Comparison of ENCODE assay signal across 15 cellular contexts in the genomic region with DNA sequence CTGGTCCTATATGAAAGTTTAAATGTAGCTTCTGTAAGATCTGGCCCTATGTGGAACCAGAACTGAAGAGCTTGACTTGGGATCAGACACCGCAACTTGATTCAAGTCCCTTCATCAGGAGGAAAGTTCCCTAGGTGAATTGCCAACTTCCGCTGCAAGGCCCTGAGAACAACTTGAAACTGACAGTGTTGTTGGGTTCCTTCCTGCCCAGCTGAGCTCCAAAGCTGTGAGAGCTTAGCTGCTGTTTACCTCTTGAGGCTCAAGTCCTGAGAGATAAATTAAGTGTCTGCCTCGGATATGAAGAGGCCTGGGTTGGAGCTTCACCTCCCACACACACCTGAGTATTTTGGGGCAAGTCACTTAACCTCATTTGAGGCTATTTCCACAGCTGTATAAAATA. TPM values are rescaled to one million over a fixed set of nuclear protein-coding genes. Genes with fewer than 3 reads are reported as not detected.
DNase-seq lines count a peak whose midpoint lies in the region; ATAC-seq and TF ChIP-seq lines count a peak whose summit lies in the region.
"Had no signal": no experiment of that assay in that cellular context is flagged by ENCODE, and none has a peak within 500 bp of the region (broad histone marks: within the 10 kb centered on the region; RNA-seq: fewer than 3 reads in every experiment).

No MANE protein-coding gene starts in this region.

- CTCF ChIA-PET in naive thymus-derived CD4-positive, alpha-beta T cell (lab: Charles Lee) = interaction anchor here (0.5 to 3.2 kb wide), 18 partner anchors 10 to 1469 kb away, joined by 3 to 23 read pairs (median 3); no protein-coding TSS in a partner anchor

- H3K36me3 ChIP-seq in GM23338 (ENCODE audit: insufficient read depth) = no peaks in the 10 kb centered on the region
- no peaks in the 10 kb centered on the region for H3K36me3 ChIP-seq in hepatocyte (replicated peaks; ENCODE audit: insufficient read depth, low read depth)
- peaks cover 0 to 2% (median 0%) of the 10 kb centered on the region in 3 donors for H3K36me3 ChIP-seq in skeletal muscle tissue (ENCODE audit: control insufficient read depth in 3 of 3, insufficient read depth in 3 of 3, low read length in 3 of 3)
- no peaks in the 10 kb centered on the region for H3K36me3 ChIP-seq in naive thymus-derived CD4-positive, alpha-beta T cell (ENCODE audit: control insufficient read depth in 2 of 3, insufficient read depth in 3 of 3, low read length in 3 of 3)

- H4K20me1 ChIP-seq in GM23338 (replicated peaks; ENCODE audit: insufficient read depth) (no peaks in the 10 kb centered on the region), hepatocyte (ENCODE audit: insufficient read depth, poor library complexity, severe bottlenecking) (no peaks in the 10 kb centered on the region)

- TF ChIP-seq CTCF in GM23338 (conservative IDR thresholded peaks at IDR 0.05; ENCODE audit: low read depth in 2 of 2) = no peak
- TF ChIP-seq CTCF in hepatocyte (IDR thresholded peaks at IDR 0.05; ENCODE audit: poor library complexity) = no peak

- H3K4me1 ChIP-seq in GM23338 (ENCODE audit: insufficient read depth) (peaks cover 4% of the 10 kb centered on the region), hepatocyte (ENCODE audit: insufficient read depth) (peaks cover 48% of the 10 kb centered on the region), skeletal muscle tissue (ENCODE audit: control insufficient read depth in 3 of 3, insufficient read depth in 3 of 3, low read length in 3 of 3) (peaks cover 21 to 27% (median 26%) of the 10 kb centered on the region in 3 donors)
- no peaks in the 10 kb centered on the region for H3K4me1 ChIP-seq in naive thymus-derived CD4-positive, alpha-beta T cell (ENCODE audit: control insufficient read depth in 2 of 2, insufficient read depth in 2 of 2, low read length in 2 of 2)

- H3K27me3 ChIP-seq in GM23338 (ENCODE audit: insufficient read depth) = no peaks in the 10 kb centered on the region
- H3K27me3 ChIP-seq in hepatocyte = no peaks in the 10 kb centered on the region
- no peaks in the 10 kb centered on the region for H3K27me3 ChIP-seq in skeletal muscle tissue (ENCODE audit: control insufficient read depth in 3 of 3, insufficient read depth in 3 of 3, low read length in 3 of 3)
- H3K27me3 ChIP-seq in naive thymus-derived CD4-positive, alpha-beta T cell (ENCODE audit: control insufficient read depth in 2 of 2, insufficient read depth in 2 of 2, low read length in 2 of 2) = no peaks in the 10 kb centered on the region
- H3K27me3 ChIP-seq: spleen had no signal

- peaks cover 2% of the 10 kb centered on the region for H3K27me3 Mint-ChIP-seq in GM23338 (ENCODE audit: insufficient read depth, low read depth, poor library complexity)
- H3K27me3 Mint-ChIP-seq in natural killer cell treated with Interleukin-12 subunit alpha and Interleukin-12 subunit beta and Interleukin-15 and Interleukin-18, amount 100 ng/mL, for 72 hours = no peaks in the 10 kb centered on the region
- no peaks in the 10 kb centered on the region for H3K27me3 Mint-ChIP-seq in naive thymus-derived CD4-positive, alpha-beta T cell
- H3K27me3 Mint-ChIP-seq: activated naive CD8-positive, alpha-beta T cell treated with anti-CD3 and anti-CD28 coated beads, Interleukin-2, amount 50 U/mL, for 24 hours had no signal

- H3K27ac Mint-ChIP-seq in GM23338 = peak overlapping the region; percentile 6; the same call in 1 of the 2 replicates
- peak overlapping the region in 1 of 2 donors; percentile 53 for H3K27ac Mint-ChIP-seq in natural killer cell treated with Interleukin-12 subunit alpha and Interleukin-12 subunit beta and Interleukin-15 and Interleukin-18, amount 100 ng/mL, for 72 hours
- peak overlapping the region in 2 of 9 donors; percentile 3 to 42 for H3K27ac Mint-ChIP-seq in naive thymus-derived CD4-positive, alpha-beta T cell
- H3K27ac Mint-ChIP-seq: activated naive CD8-positive, alpha-beta T cell treated with anti-CD3 and anti-CD28 coated beads, Interleukin-2, amount 50 U/mL, for 24 hours; WTC11 had no signal

- intact Hi-C loops in naive thymus-derived CD4-positive, alpha-beta T cell (cut with micrococcal nuclease) = loop anchor here (1.0 to 10.0 kb wide), 11 partner anchors 24 to 704 kb away; a partner anchor contains a TSS

- DNase-seq in GM23338 (ENCODE audit: low spot score) = no peak
- DNase-seq in caudate nucleus (lab: John Stamatoyannopoulos, UW) = no peak
- no peak for DNase-seq in hepatocyte (ENCODE audit: low spot score)
- no peak for DNase-seq in natural killer cell treated with Interleukin-12 subunit alpha and Interleukin-12 subunit beta and Interleukin-15 and Interleukin-18, amount 100 ng/mL, for 72 hours (ENCODE audit: low spot score)
- no peak for DNase-seq in GM19240 (ENCODE audit: insufficient read length, low spot score)
- no peak for DNase-seq in NCI-H146 treated with DMSO at 0.1 percent for 48 hours (lab: John Stamatoyannopoulos, UW; ENCODE audit: unreplicated experiment)
- DNase-seq in naive thymus-derived CD4-positive, alpha-beta T cell = no peak
- DNase-seq: activated naive CD8-positive, alpha-beta T cell treated with anti-CD3 and anti-CD28 coated beads, Interleukin-2, amount 50 U/mL, for 24 hours; activated T-cell treated with anti-CD3 and anti-CD28 coated beads for 4 hours; effector memory CD4-positive, alpha-beta T cell; NCI-H69; spleen had no signal

- H3K4me3 Mint-ChIP-seq in GM23338 = no peak overlapping the region
- no peak overlapping the region for H3K4me3 Mint-ChIP-seq in natural killer cell treated with Interleukin-12 subunit alpha and Interleukin-12 subunit beta and Interleukin-15 and Interleukin-18, amount 100 ng/mL, for 72 hours
- H3K4me3 Mint-ChIP-seq in naive thymus-derived CD4-positive, alpha-beta T cell = no peak overlapping the region
- H3K4me3 Mint-ChIP-seq: activated naive CD8-positive, alpha-beta T cell treated with anti-CD3 and anti-CD28 coated beads, Interleukin-2, amount 50 U/mL, for 24 hours; WTC11 had no signal

- POLR2A ChIA-PET in naive thymus-derived CD4-positive, alpha-beta T cell (lab: Charles Lee) = no interaction called here

- H3K9me3 ChIP-seq in hepatocyte (ENCODE audit: low read depth) = no peaks in the 10 kb centered on the region
- H3K9me3 ChIP-seq in skeletal muscle tissue (ENCODE audit: control insufficient read depth in 3 of 3, low read length in 3 of 3) = no peaks in the 10 kb centered on the region
- H3K9me3 ChIP-seq in naive thymus-derived CD4-positive, alpha-beta T cell (ENCODE audit: control insufficient read depth in 2 of 3, low read length in 3 of 3) = no peaks in the 10 kb centered on the region
- H3K9me3 ChIP-seq: mucosa of descending colon, spleen had no signal

- no peaks in the 10 kb centered on the region for H3F3A ChIP-seq in GM23338 (replicated peaks; ENCODE audit: low read depth)

- no peak overlapping the region for H3K4me2 ChIP-seq in GM23338
- H3K4me2 ChIP-seq in hepatocyte = peak overlapping the region; percentile 25

- ATAC-seq in GM23338 = no peak
- ATAC-seq in natural killer cell treated with Interleukin-12 subunit alpha and Interleukin-12 subunit beta and Interleukin-15 and Interleukin-18, amount 100 ng/mL, for 72 hours = no peak
- ATAC-seq in naive thymus-derived CD4-positive, alpha-beta T cell = no peak
- ATAC-seq: activated naive CD8-positive, alpha-beta T cell treated with anti-CD3 and anti-CD28 coated beads, Interleukin-2, amount 50 U/mL, for 24 hours; WTC11 had no signal

- H3K9ac ChIP-seq in skeletal muscle tissue (ENCODE audit: low read depth in 1 of 3, low read length in 3 of 3) = peak overlapping the region in 1 of 3 donors; percentile 40

- 74% methylated on average over 3 of the region's 3 CpGs for WGBS in hepatocyte (ENCODE audit: low lambda C conversion rate, missing lambda C conversion rate)

- no peaks in the 10 kb centered on the region; the same call in 2 of the 3 replicates for H3K36me3 Mint-ChIP-seq in GM23338 (ENCODE audit: low read depth)
- H3K36me3 Mint-ChIP-seq in natural killer cell treated with Interleukin-12 subunit alpha and Interleukin-12 subunit beta and Interleukin-15 and Interleukin-18, amount 100 ng/mL, for 72 hours = peaks cover 11% of the 10 kb centered on the region
- H3K36me3 Mint-ChIP-seq in naive thymus-derived CD4-positive, alpha-beta T cell = peaks cover 0 to 22% (median 4%) of the 10 kb centered on the region in 5 donors
- H3K36me3 Mint-ChIP-seq: WTC11 had no signal

- H3K4me3 ChIP-seq in GM23338 = no peak overlapping the region
- no peak overlapping the region for H3K4me3 ChIP-seq in hepatocyte
- no peak overlapping the region for H3K4me3 ChIP-seq in skeletal muscle tissue (ENCODE audit: low read length in 3 of 3)
- H3K4me3 ChIP-seq in naive thymus-derived CD4-positive, alpha-beta T cell (ENCODE audit: low read length) = no peak overlapping the region
- H3K4me3 ChIP-seq: mucosa of descending colon, spleen had no signal

- H3K79me2 ChIP-seq in GM23338 (replicated peaks; ENCODE audit: insufficient read depth) = 0 out of 2 replicates have a peak, but pooled peaks cover 8% of the 10 kb centered on the region
- H3K79me2 ChIP-seq in hepatocyte = peaks cover 4% of the 10 kb centered on the region

- no peaks in the 10 kb centered on the region for H3K9me2 ChIP-seq in GM23338 (ENCODE audit: insufficient read depth)
- no peaks in the 10 kb centered on the region for H3K9me2 ChIP-seq in hepatocyte (replicated peaks; ENCODE audit: insufficient read depth)

- H3K4me1 Mint-ChIP-seq in GM23338 = peaks cover 7% of the 10 kb centered on the region
- peaks cover 30 to 41% of the 10 kb centered on the region in 2 donors for H3K4me1 Mint-ChIP-seq in natural killer cell treated with Interleukin-12 subunit alpha and Interleukin-12 subunit beta and Interleukin-15 and Interleukin-18, amount 100 ng/mL, for 72 hours (ENCODE audit: low read depth in 2 of 2)
- peaks cover 0 to 34% (median 5%) of the 10 kb centered on the region in 7 donors for H3K4me1 Mint-ChIP-seq in naive thymus-derived CD4-positive, alpha-beta T cell

- H2AFZ ChIP-seq in GM23338 (no peak overlapping the region), hepatocyte (no peak overlapping the region)

- H3K9me3 Mint-ChIP-seq in GM23338 = no peaks in the 10 kb centered on the region
- no peaks in the 10 kb centered on the region for H3K9me3 Mint-ChIP-seq in natural killer cell treated with Interleukin-12 subunit alpha and Interleukin-12 subunit beta and Interleukin-15 and Interleukin-18, amount 100 ng/mL, for 72 hours
- no peaks in the 10 kb centered on the region for H3K9me3 Mint-ChIP-seq in naive thymus-derived CD4-positive, alpha-beta T cell
- H3K9me3 Mint-ChIP-seq: activated naive CD8-positive, alpha-beta T cell treated with anti-CD3 and anti-CD28 coated beads, Interleukin-2, amount 50 U/mL, for 24 hours; WTC11 had no signal

- peak overlapping the region; percentile 42 for H3K27ac ChIP-seq in GM23338 (ENCODE audit: low read depth)
- peak overlapping the region; percentile 49 for H3K27ac ChIP-seq in caudate nucleus (ENCODE audit: low read depth, low read length)
- H3K27ac ChIP-seq in hepatocyte = peak overlapping the region; percentile 68
- peak overlapping the region; percentile 15 for H3K27ac ChIP-seq in skeletal muscle tissue (ENCODE audit: low read depth, low read length)
- no peak overlapping the region for H3K27ac ChIP-seq in naive thymus-derived CD4-positive, alpha-beta T cell (ENCODE audit: low read depth, low read length)

RNA-seq across cellular contexts. Expression of a gene that starts 44.7 kb away (rescaled TPM):
- total RNA-seq in GM23338 (2014; rRNA removed; shearing (Covaris generic)) = 5.9 and 6.9 TPM in 2 replicates
- polyA plus RNA-seq in GM23338 (2016; fragmentation: Nextera tagmentation; extraction: Ambion mirVana) (5.4 and 6.5 TPM in 2 replicates), hepatocyte (2.9 and 3.5 TPM in 2 replicates)
- total RNA-seq in hepatocyte (3.6 and 9.4 TPM in 2 replicates), skeletal muscle tissue (5.2 TPM)
- 10 to 100 TPM in 1 of 2 donors, 1 to 10 TPM in 1; 8.3 to 15.8 TPM for total RNA-seq in natural killer cell treated with Interleukin-12 subunit alpha and Interleukin-12 subunit beta and Interleukin-15 and Interleukin-18, amount 100 ng/mL, for 72 hours
- 1 to 10 TPM in 3 of 5 experiments, under 1 TPM in 2; 0.35 to 9.5 (median 1.6) TPM for total RNA-seq in naive thymus-derived CD4-positive, alpha-beta T cell
- not detected for polyA plus RNA-seq in naive thymus-derived CD4-positive, alpha-beta T cell

RNA-seq across cellular contexts. Expression of a gene that starts 44.7 kb away (rescaled TPM):
- total RNA-seq in GM23338 (2014; rRNA removed; shearing (Covaris generic)) = 14.0 and 19.5 TPM in 2 replicates
- polyA plus RNA-seq in GM23338 (2016; fragmentation: Nextera tagmentation; extraction: Ambion mirVana) = 4.2 and 7.2 TPM in 2 replicates
- 20.8 and 26.9 TPM in 2 replicates for total RNA-seq in hepatocyte
- 6.9 and 19.1 TPM in 2 replicates for polyA plus RNA-seq in hepatocyte
- 11.5 TPM for total RNA-seq in skeletal muscle tissue
- total RNA-seq in natural killer cell treated with Interleukin-12 subunit alpha and Interleukin-12 subunit beta and Interleukin-15 and Interleukin-18, amount 100 ng/mL, for 72 hours = 10 to 100 TPM; 14.7 to 22.8 TPM
- 10 to 100 TPM in 1 of 5 experiments, 1 to 10 TPM in 4; 2.4 to 10.4 (median 3.6) TPM for total RNA-seq in naive thymus-derived CD4-positive, alpha-beta T cell
- 1 to 10 TPM; 1.8 to 2.1 TPM for polyA plus RNA-seq in naive thymus-derived CD4-positive, alpha-beta T cell

RNA-seq across cellular contexts. Expression of a gene that starts 49.2 kb away (rescaled TPM):
- total RNA-seq in GM23338 (2014; rRNA removed; shearing (Covaris generic)) = 13.7 and 16.0 TPM in 2 replicates
- 8.0 and 8.5 TPM in 2 replicates for polyA plus RNA-seq in GM23338 (2016; fragmentation: Nextera tagmentation; extraction: Ambion mirVana)
- total RNA-seq in hepatocyte = 38.1 and 40.3 TPM in 2 replicates
- 10.3 and 15.0 TPM in 2 replicates for polyA plus RNA-seq in hepatocyte
- total RNA-seq in skeletal muscle tissue = 10.4 TPM
- total RNA-seq in natural killer cell treated with Interleukin-12 subunit alpha and Interleukin-12 subunit beta and Interleukin-15 and Interleukin-18, amount 100 ng/mL, for 72 hours = 10 to 100 TPM; 36.7 to 47.4 TPM
- 10 to 100 TPM in 1 of 5 experiments, 1 to 10 TPM in 4; 4.0 to 15.7 (median 6.5) TPM for total RNA-seq in naive thymus-derived CD4-positive, alpha-beta T cell
- polyA plus RNA-seq in naive thymus-derived CD4-positive, alpha-beta T cell = 1 to 10 TPM in 1 of 2 donors, under 1 TPM in 1; 0.82 to 1.4 TPM

RNA-seq across cellular contexts. Expression of a gene that starts 49.6 kb away (rescaled TPM):
- 18.7 and 19.4 TPM in 2 replicates for total RNA-seq in GM23338 (2014; rRNA removed; shearing (Covaris generic))
- polyA plus RNA-seq in GM23338 (2016; fragmentation: Nextera tagmentation; extraction: Ambion mirVana) (24.8 and 24.9 TPM in 2 replicates), hepatocyte (48.9 and 57.3 TPM in 2 replicates)
- total RNA-seq in hepatocyte (60.0 and 61.5 TPM in 2 replicates), skeletal muscle tissue (23.5 TPM)
- total RNA-seq in natural killer cell treated with Interleukin-12 subunit alpha and Interleukin-12 subunit beta and Interleukin-15 and Interleukin-18, amount 100 ng/mL, for 72 hours = 10 to 100 TPM; 39.0 to 52.2 TPM
- total RNA-seq in naive thymus-derived CD4-positive, alpha-beta T cell = 10 to 100 TPM; 13.4 to 29.1 (median 20.0) TPM
- polyA plus RNA-seq in naive thymus-derived CD4-positive, alpha-beta T cell = 10 to 100 TPM; 33.3 to 43.8 TPM
